1 cellular context compared by ENCODE assay signal in genomic region chr15:58285212-58285920, GRCh38.
TF ChIP-seq lines count a peak whose summit lies in the region.

No MANE protein-coding gene starts in this region.

TF ChIP-seq in HepG2, 621 proteins besides CTCF, POLR2A, EP300 and RAD21 (continued from another document):
- TF ChIP-seq ZBTB2 (CRISPR knock-in tag; IDR thresholded peaks at IDR 0.05; ENCODE audit: low read depth) (0 out of 2 replicates have a peak, but pooled peaks have one; percentile 11), SMC3 (IDR thresholded peaks at IDR 0.05; ENCODE audit: low read length) (peak; percentile 13; the same call in 1 of the 2 replicates), ZNF333 (CRISPR knock-in tag; IDR thresholded peaks at IDR 0.05; ENCODE audit: borderline replicate concordance) (no peak), DRAP1 (CRISPR knock-in tag; IDR thresholded peaks at IDR 0.05) (peak; percentile 22; the same call in 1 of the 2 replicates)
TF ChIP-seq in HepG2: peak in this region for 134.
